8 cellular contexts compared by ENCODE assay signal in genomic region chr19:21850636-21851255, GRCh38. TPM values are rescaled to one million over a fixed set of nuclear protein-coding genes. Genes with fewer than 3 reads are reported as not detected.
DNase-seq lines count a peak whose midpoint lies in the region; ATAC-seq and TF ChIP-seq lines count a peak whose summit lies in the region.

No MANE protein-coding gene starts in this region.

- no peaks in the 10 kb centered on the region for H3K27me3 Mint-ChIP-seq in central memory CD8-positive, alpha-beta T cell

- TF ChIP-seq CTCF in A673 (conservative IDR thresholded peaks at IDR 0.05; ENCODE audit: low read depth, low read length): no peak

- H3K27ac Mint-ChIP-seq in central memory CD8-positive, alpha-beta T cell (ENCODE audit: low read depth): peak overlapping the region; percentile 75

- peaks cover 4% of the 10 kb centered on the region for H3K36me3 Mint-ChIP-seq in central memory CD8-positive, alpha-beta T cell (ENCODE audit: insufficient read depth)

- H3K4me1 ChIP-seq in A673 (ENCODE audit: insufficient read depth, low read length, poor library complexity, severe bottlenecking) (no peaks in the 10 kb centered on the region), HUES64 (ENCODE audit: insufficient read depth, low read length) (peaks cover 13% of the 10 kb centered on the region; the same call in 1 of the 2 replicates), mucosa of rectum (ENCODE audit: control insufficient read depth in 2 of 2, insufficient read depth in 2 of 2, low read length in 2 of 2) (no peaks in the 10 kb centered on the region)

- H3K4me3 ChIP-seq in A673 (ENCODE audit: low read depth, low read length, poor library complexity, severe bottlenecking) (peak overlapping the region; percentile 58), HUES64 (ENCODE audit: low read length) (peak overlapping the region; percentile 98), mucosa of rectum (ENCODE audit: low read length in 2 of 2) (peak overlapping the region; percentile 8 to 96)

- H3K9me3 Mint-ChIP-seq in central memory CD8-positive, alpha-beta T cell: no peaks in the 10 kb centered on the region

- intact Hi-C loops in A673 (cut with micrococcal nuclease; ENCODE audit: unreplicated experiment): no loop called here

- H3K9me3 ChIP-seq in A673 (ENCODE audit: low read depth, low read length, poor library complexity, severe bottlenecking): peaks cover under 1% of the 10 kb centered on the region
- H3K9me3 ChIP-seq in HUES64 (ENCODE audit: insufficient read depth, low read depth, low read length): peaks cover 4% of the 10 kb centered on the region; the same call in 1 of the 2 replicates
- no peaks in the 10 kb centered on the region for H3K9me3 ChIP-seq in mucosa of rectum (ENCODE audit: control insufficient read depth in 2 of 2, low read length in 2 of 2)

- no peak for ATAC-seq in central memory CD8-positive, alpha-beta T cell (replicated peaks; ENCODE audit: extremely low read depth, poor library complexity, severe bottlenecking)
- ATAC-seq in HG03039 (IDR thresholded peaks at IDR 0.05; ENCODE audit: unreplicated experiment) (no peak), GM19467 (IDR thresholded peaks at IDR 0.05; ENCODE audit: unreplicated experiment) (no peak), GM19351 (IDR thresholded peaks at IDR 0.05; ENCODE audit: unreplicated experiment) (no peak)

- CTCF ChIA-PET in A673 (lab: Charles Lee): no interaction called here

- no peaks in the 10 kb centered on the region for H3K27me3 ChIP-seq in A673 (replicated peaks; ENCODE audit: insufficient read depth, low read depth, low read length, poor library complexity)
- no peaks in the 10 kb centered on the region; the same call in 1 of the 2 replicates for H3K27me3 ChIP-seq in HUES64 (ENCODE audit: insufficient read depth, low read length)
- H3K27me3 ChIP-seq in mucosa of rectum (ENCODE audit: control insufficient read depth in 2 of 2, insufficient read depth in 2 of 2, low read length in 2 of 2): no peaks in the 10 kb centered on the region

- peak overlapping the region; percentile 87 for H3K4me3 Mint-ChIP-seq in central memory CD8-positive, alpha-beta T cell

- WGBS in HUES64: 52% methylated on average over 10 of the region's 10 CpGs

- no peak overlapping the region for H3K27ac ChIP-seq in A673 (ENCODE audit: low read depth, low read length, poor library complexity, severe bottlenecking)
- H3K27ac ChIP-seq in HUES64 (ENCODE audit: low read depth, low read length): no peak overlapping the region
- no peak overlapping the region for H3K27ac ChIP-seq in mucosa of rectum (ENCODE audit: low read depth in 2 of 2, low read length in 2 of 2)

- H3K9ac ChIP-seq in HUES64 (ENCODE audit: low read depth, low read length) (peak overlapping the region; percentile 99), mucosa of rectum (ENCODE audit: low read depth in 1 of 2, low read length in 2 of 2) (no peak overlapping the region)

- peaks cover 7% of the 10 kb centered on the region for H3K4me1 Mint-ChIP-seq in central memory CD8-positive, alpha-beta T cell

- POLR2A ChIA-PET in A673 (lab: Charles Lee; ENCODE audit: low non-redundant PET): no interaction called here

- H3K36me3 ChIP-seq in A673 (ENCODE audit: insufficient read depth, low read length, poor library complexity, severe bottlenecking) (peaks cover 35% of the 10 kb centered on the region), HUES64 (ENCODE audit: insufficient read depth, low read length) (peaks cover 49% of the 10 kb centered on the region), mucosa of rectum (ENCODE audit: control insufficient read depth in 2 of 2, insufficient read depth in 2 of 2, low read length in 2 of 2) (peaks cover 4 to 5% of the 10 kb centered on the region in 2 donors)

- DNase-seq in A673 (ENCODE audit: low spot score) (no peak), inferior parietal cortex (ENCODE audit: extremely low spot score) (no peak)
- DNase-seq in central memory CD8-positive, alpha-beta T cell (ENCODE audit: low spot score in 2 of 2): no peak

- BruUV-seq in A673 (replicated peaks; lab: Mats Ljungman, UMichigan): TSS peak; percentile 59

RNA-seq across cellular contexts. Expression of gene ZNF43, which starts 14.8 kb away (rescaled TPM):
- total RNA-seq in A673 (2021): 29.4 and 31.9 TPM in 2 replicates
- 20.5 TPM for polyA plus RNA-seq in HUES64 (2013, experiment 1 of 2)
- polyA plus RNA-seq in HUES64 (2013, experiment 2 of 2): 25.4 TPM
